ENCODE assay signal across 8 cellular contexts in genomic region chr21:43719748-43720538, GRCh38. TPM values are rescaled to one million over a fixed set of nuclear protein-coding genes. Genes with fewer than 3 reads are reported as not detected.
DNase-seq lines count a peak whose midpoint lies in the region; ATAC-seq and TF ChIP-seq lines count a peak whose summit lies in the region.

No MANE protein-coding gene starts in this region.

- no peak for TF ChIP-seq POLR2A in suprapubic skin (IDR thresholded peaks at IDR 0.05)

- H3K4me1 ChIP-seq in suprapubic skin, result peaks cover 35% of the 10 kb centered on the region

- peak overlapping the region; percentile 91 for H3K27ac ChIP-seq in HL-60 (replicated peaks)
- peak overlapping the region; percentile 84 for H3K27ac ChIP-seq in layer of hippocampus (ENCODE audit: low read depth, low read length)
- H3K27ac ChIP-seq in suprapubic skin, result peak overlapping the region; percentile 91

- in situ Hi-C loops in astrocyte of the cerebellum (cut with HindIII; ENCODE audit: low sequenced_read_pairs), result no loop called here

- no peak for TF ChIP-seq EP300 in suprapubic skin (IDR thresholded peaks at IDR 0.05)

- peaks cover 12% of the 10 kb centered on the region for H3K36me3 ChIP-seq in suprapubic skin

- no peaks in the 10 kb centered on the region for H3K9me3 ChIP-seq in suprapubic skin

- H3K4me3 ChIP-seq in HL-60 (replicated peaks; ENCODE audit: insufficient read depth, low read length) (peak overlapping the region; percentile 64), astrocyte of the cerebellum (ENCODE audit: low read depth, low read length) (peak overlapping the region; percentile 84), suprapubic skin (peak overlapping the region; percentile 86)

- TF ChIP-seq CTCF in HL-60 (IDR thresholded peaks at IDR 0.05; ENCODE audit: insufficient read depth, low read length) (no peak), astrocyte of the cerebellum (IDR thresholded peaks at IDR 0.05; ENCODE audit: low read depth, low read length, missing control alignments) (no peak), suprapubic skin (IDR thresholded peaks at IDR 0.05) (no peak)

- H3K27me3 ChIP-seq in HL-60 (ENCODE audit: insufficient read depth, poor library complexity, severe bottlenecking) (no peaks in the 10 kb centered on the region), layer of hippocampus (ENCODE audit: control insufficient read depth, insufficient read depth, low read length) (no peaks in the 10 kb centered on the region), suprapubic skin (no peaks in the 10 kb centered on the region)

- 18% methylated on average over 26 of the region's 49 CpGs for WGBS in suprapubic skin

- DNase-seq in HL-60 (ENCODE audit: low read depth in 1 of 2, low spot score in 1 of 2), result peak in 1 of 2 experiments; percentile 29
- DNase-seq in astrocyte of the cerebellum (ENCODE audit: low read depth), result no peak
- no peak for DNase-seq in suprapubic skin (ENCODE audit: low spot score in 2 of 2)
- DNase-seq in NCI-H2227 (lab: John Stamatoyannopoulos, UW; ENCODE audit: unreplicated experiment), result no peak
- DNase-seq in NCI-H1436 (lab: John Stamatoyannopoulos, UW), result no peak

- ATAC-seq in GM18511 (IDR thresholded peaks at IDR 0.05; ENCODE audit: unreplicated experiment), result peak; percentile 10
- ATAC-seq in GM18519 (IDR thresholded peaks at IDR 0.05; ENCODE audit: low FRiP score, unreplicated experiment), result no peak

RNA-seq across cellular contexts. Expression of gene PDXK, which starts 1.0 kb away (rescaled TPM):
- total RNA-seq in suprapubic skin, result 10 to 100 TPM; 45.0 to 66.0 (median 57.4) TPM

RNA-seq across cellular contexts. Expression of gene CSTB, which starts 56.2 kb away (rescaled TPM):
- 10 to 100 TPM; 17.5 to 39.9 (median 27.9) TPM for total RNA-seq in suprapubic skin
